ENCODE assay signal across 16 cellular contexts in genomic region chr3:116423365-116423764, GRCh38. TPM values are rescaled to one million over a fixed set of nuclear protein-coding genes. Genes with fewer than 3 reads are reported as not detected.
DNase-seq lines count a peak whose midpoint lies in the region; ATAC-seq, FAIRE-seq and TF ChIP-seq lines count a peak whose summit lies in the region.
"Had no signal": no experiment of that assay in that cellular context is flagged by ENCODE, and none has a peak within 500 bp of the region (broad histone marks: within the 10 kb centered on the region; RNA-seq: fewer than 3 reads in every experiment).

No MANE protein-coding gene starts in this region.

- peak overlapping the region; percentile 13 for H3K4me3 Mint-ChIP-seq in nephron progenitor cell
- H3K4me3 Mint-ChIP-seq: activated T-helper 1 cell treated with anti-CD3 and anti-CD28 coated beads, Interleukin-12 subunit alpha, Interleukin-12 subunit beta, Interleukin-2, Interleukin-4 antibody, amounts not matched to agents 30 ng/mL and 10 ng/mL and 1 ng/mL, durations not matched to agents 14 hours and 24 hours and 36 hours; CD14-positive monocyte had no signal

- peaks cover 6% of the 10 kb centered on the region for H3K9me3 Mint-ChIP-seq in nephron progenitor cell

- H3K27me3 Mint-ChIP-seq in nephron progenitor cell (ENCODE audit: low read depth, poor library complexity): peaks cover 5% of the 10 kb centered on the region

- DNase-seq in DMS153 (lab: John Stamatoyannopoulos, UW) (peak; percentile 54), NCI-H1930 (lab: John Stamatoyannopoulos, UW) (peak; percentile 69 to 73), nephron progenitor cell (no peak), GM19239 (ENCODE audit: insufficient read length, low spot score) (no peak), RPMI8226 (no peak)
- DNase-seq: cerebellar nuclear complex; foreskin keratinocyte; NCI-H1105; stimulated activated CD4-positive, alpha-beta T cell treated with anti-CD3 and anti-CD28 coated beads, Interleukin-12 subunit alpha, Interleukin-12 subunit beta, amount 100 ng/mL, for 4 hours had no signal

- no peak for FAIRE-seq in GM19239 (lab: Jason Lieb, UNC)

- ATAC-seq in HG02610 (IDR thresholded peaks at IDR 0.05; ENCODE audit: unreplicated experiment) (no peak), GM18907 (IDR thresholded peaks at IDR 0.05; ENCODE audit: unreplicated experiment) (no peak)
- ATAC-seq: activated CD4-positive, CD25-positive, alpha-beta regulatory T cell treated with anti-CD3 and anti-CD28 coated beads, Interleukin-2, amount 50 U/mL, for 24 hours; foreskin keratinocyte had no signal

- H3K27me3 ChIP-seq in ectodermal cell (ENCODE audit: control insufficient read depth, insufficient read depth, low read length, poor library complexity, severe bottlenecking): no peaks in the 10 kb centered on the region
- H3K27me3 ChIP-seq: foreskin keratinocyte, SJSA1 had no signal

- peaks cover 11% of the 10 kb centered on the region for H3K36me3 Mint-ChIP-seq in nephron progenitor cell (ENCODE audit: low read depth)
- H3K36me3 Mint-ChIP-seq: CD14-positive monocyte had no signal

- no peak for TF ChIP-seq CTCF in nephron progenitor cell (IDR thresholded peaks at IDR 0.05)

- peak overlapping the region; percentile 57 for H3K27ac ChIP-seq in ectodermal cell (ENCODE audit: insufficient read depth, low read depth, low read length, poor library complexity, severe bottlenecking)
- H3K27ac ChIP-seq: foreskin keratinocyte, SJSA1 had no signal

- peaks cover 4% of the 10 kb centered on the region for H3K4me1 ChIP-seq in ectodermal cell (ENCODE audit: control insufficient read depth, insufficient read depth, low read length)
- H3K4me1 ChIP-seq: foreskin keratinocyte, SJSA1 had no signal

- 14% methylated on average over 3 of the region's 3 CpGs for WGBS in ectodermal cell, 2 experiments

- H3K27ac Mint-ChIP-seq in nephron progenitor cell: peak overlapping the region; percentile 97
- H3K27ac Mint-ChIP-seq: activated T-helper 1 cell treated with anti-CD3 and anti-CD28 coated beads, Interleukin-12 subunit alpha, Interleukin-12 subunit beta, Interleukin-2, Interleukin-4 antibody, amounts not matched to agents 30 ng/mL and 10 ng/mL and 1 ng/mL, durations not matched to agents 14 hours and 24 hours and 36 hours; CD14-positive monocyte had no signal

- H3K9me3 ChIP-seq in ectodermal cell (ENCODE audit: control insufficient read depth, low read length): no peaks in the 10 kb centered on the region
- H3K9me3 ChIP-seq: SJSA1 had no signal

- H3K4me3 ChIP-seq in ectodermal cell (ENCODE audit: insufficient read depth, low read depth, low read length): no peak overlapping the region
- H3K4me3 ChIP-seq: SJSA1 had no signal

- peaks cover 21% of the 10 kb centered on the region for H3K4me1 Mint-ChIP-seq in nephron progenitor cell
- H3K4me1 Mint-ChIP-seq: CD14-positive monocyte had no signal

- H3K36me3 ChIP-seq in ectodermal cell (ENCODE audit: control insufficient read depth, insufficient read depth, low read length): no peaks in the 10 kb centered on the region
- H3K36me3 ChIP-seq: SJSA1 had no signal

RNA-seq across cellular contexts. Expression of gene LSAMP, which starts 21.9 kb away (rescaled TPM):
- polyA plus RNA-seq in ectodermal cell (2013, experiment 1 of 4): 23.7 TPM
- 26.3 TPM for polyA plus RNA-seq in ectodermal cell (2013, experiment 2 of 4)
- polyA plus RNA-seq in ectodermal cell (2013, experiment 3 of 4): 27.3 TPM
- polyA plus RNA-seq in ectodermal cell (2013, experiment 4 of 4): 30.3 TPM
- polyA plus RNA-seq: CD14-positive monocyte, foreskin keratinocyte had no signal

Comparison
In these comparisons a context has a peak if more than half of its experiments do, and no peak if none do; other contexts are left out.
1. DNase-seq: peak in DMS153 (single experiment) and NCI-H1930 (2 of 2); none in nephron progenitor cell (single experiment), GM19239 (single experiment) and RPMI8226 (single experiment).